8 cellular contexts compared by ENCODE assay signal in the genomic region with DNA sequence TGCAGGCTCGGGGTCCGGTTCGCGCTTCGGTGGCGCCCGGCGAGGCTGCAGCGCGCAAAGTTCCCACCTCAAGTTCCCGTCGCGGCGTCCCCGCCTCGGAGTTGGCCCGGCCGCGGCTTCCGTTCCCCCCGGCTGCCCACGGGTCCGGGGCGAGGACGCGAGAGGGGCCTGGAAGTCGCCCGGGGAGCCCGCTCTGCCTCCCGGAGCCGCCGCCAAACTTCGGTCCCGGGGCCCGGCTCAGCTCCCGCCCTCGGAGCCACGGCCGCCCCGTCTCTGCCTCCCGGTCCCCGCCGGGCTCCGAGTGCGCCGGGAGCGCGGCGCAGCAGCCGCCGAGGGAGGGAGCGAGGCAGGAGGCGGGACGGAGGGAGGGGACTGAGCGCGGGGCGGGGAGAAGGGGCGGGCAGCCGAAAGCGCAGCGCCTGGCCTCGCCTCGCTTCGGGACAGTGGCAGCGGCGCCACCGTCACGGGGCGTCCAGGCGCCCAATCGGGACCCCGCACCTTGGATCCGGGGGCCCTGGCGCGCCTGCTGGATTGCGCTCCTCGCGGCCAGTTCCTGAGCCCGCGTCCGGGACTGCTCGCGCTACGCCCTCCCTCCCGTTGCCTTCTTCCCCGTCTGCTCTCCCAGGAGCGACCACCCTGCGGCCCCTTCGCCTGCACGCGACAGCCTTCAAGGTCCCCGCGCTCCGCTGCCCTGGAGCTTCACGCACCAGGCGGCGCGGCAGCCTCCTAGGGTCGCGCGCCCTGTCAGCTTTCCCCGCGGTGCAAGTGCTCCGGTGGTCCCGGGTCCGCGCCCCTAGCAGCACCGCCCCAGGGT. TPM values are rescaled to one million over a fixed set of nuclear protein-coding genes. Genes with fewer than 3 reads are reported as not detected.
DNase-seq lines count a peak whose midpoint lies in the region; ATAC-seq and TF ChIP-seq lines count a peak whose summit lies in the region.

A gene with protein sequence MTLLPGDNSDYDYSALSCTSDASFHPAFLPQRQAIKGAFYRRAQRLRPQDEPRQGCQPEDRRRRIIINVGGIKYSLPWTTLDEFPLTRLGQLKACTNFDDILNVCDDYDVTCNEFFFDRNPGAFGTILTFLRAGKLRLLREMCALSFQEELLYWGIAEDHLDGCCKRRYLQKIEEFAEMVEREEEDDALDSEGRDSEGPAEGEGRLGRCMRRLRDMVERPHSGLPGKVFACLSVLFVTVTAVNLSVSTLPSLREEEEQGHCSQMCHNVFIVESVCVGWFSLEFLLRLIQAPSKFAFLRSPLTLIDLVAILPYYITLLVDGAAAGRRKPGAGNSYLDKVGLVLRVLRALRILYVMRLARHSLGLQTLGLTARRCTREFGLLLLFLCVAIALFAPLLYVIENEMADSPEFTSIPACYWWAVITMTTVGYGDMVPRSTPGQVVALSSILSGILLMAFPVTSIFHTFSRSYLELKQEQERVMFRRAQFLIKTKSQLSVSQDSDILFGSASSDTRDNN (minus strand): TSS at position 305 of the 814 bp plus-strand sequence. CDS start 12,769 bp downstream, outside the sequence.

- in situ Hi-C loops in HAP-1 (cut with MboI; ENCODE audit: low sequenced_read_pairs), result no loop called here

- H3K27ac ChIP-seq in left ventricle myocardium inferior (replicated peaks) (no peak within 1 kb of the TSS), psoas muscle (no peak within 1 kb of the TSS)

- H3K9me3 ChIP-seq in BE2C (no peaks in the 10 kb centered on the region), HAP-1 (no peaks in the 10 kb centered on the region), left ventricle myocardium inferior (replicated peaks) (no peaks in the 10 kb centered on the region), psoas muscle (no peaks in the 10 kb centered on the region)

- no peak for TF ChIP-seq CTCF in BE2C (IDR thresholded peaks at IDR 0.05; ENCODE audit: low read depth, low read length)
- TF ChIP-seq CTCF in left ventricle myocardium inferior (IDR thresholded peaks at IDR 0.05; ENCODE audit: borderline replicate concordance), result no peak
- no peak for TF ChIP-seq CTCF in psoas muscle (IDR thresholded peaks at IDR 0.05)

- peaks cover 28% of the 10 kb centered on the region for H3K27me3 ChIP-seq in BE2C
- peaks cover 15% of the 10 kb centered on the region for H3K27me3 ChIP-seq in HAP-1 (ENCODE audit: low read depth)
- peaks cover 100% of the 10 kb centered on the region for H3K27me3 ChIP-seq in left ventricle myocardium inferior (ENCODE audit: low read depth)
- peaks cover 5 to 54% (median 32%) of the 10 kb centered on the region in 3 donors for H3K27me3 ChIP-seq in psoas muscle (ENCODE audit: insufficient read depth in 3 of 3, low read length in 2 of 3)

- H3K36me3 ChIP-seq in BE2C (no peaks in the 10 kb centered on the region), HAP-1 (replicated peaks) (no peaks in the 10 kb centered on the region; the same call in 1 of the 2 replicates), left ventricle myocardium inferior (no peaks in the 10 kb centered on the region), psoas muscle (ENCODE audit: insufficient read depth in 1 of 2, low read depth in 1 of 2) (no peaks in the 10 kb centered on the region)

- WGBS in psoas muscle, 3 donors, result 1% methylated on average over 39 to 108 of the region's 108 CpGs

- ATAC-seq in psoas muscle (peak; percentile 75 to 92 (median 82)), HG03097 (IDR thresholded peaks at IDR 0.05; ENCODE audit: low FRiP score, unreplicated experiment) (no peak)

- no peaks in the 10 kb centered on the region for H3K4me1 ChIP-seq in BE2C
- H3K4me1 ChIP-seq in HAP-1, result peaks cover 11% of the 10 kb centered on the region
- peaks cover 15% of the 10 kb centered on the region for H3K4me1 ChIP-seq in left ventricle myocardium inferior
- peaks cover 4% of the 10 kb centered on the region for H3K4me1 ChIP-seq in psoas muscle

- H3K4me3 ChIP-seq in BE2C (ENCODE audit: low read depth, low read length) (peak within 1 kb of the TSS; percentile 44), HAP-1 (peak within 1 kb of the TSS; percentile 44), left ventricle myocardium inferior (peak within 1 kb of the TSS; percentile 65), psoas muscle (peak within 1 kb of the TSS; percentile 55)

- intact Hi-C loops in left ventricle myocardium inferior (cut with micrococcal nuclease) (no loop called here), psoas muscle (cut with DNase I) (no loop called here)

- DNase-seq in BE2C (peak; percentile 84), HAP-1 (ENCODE audit: low spot score in 2 of 2) (peak; percentile 81 to 91), RPMI8226 (peak; percentile 71), amniotic epithelial cell (ENCODE audit: low read depth) (peak; percentile 27), left ventricle myocardium inferior (peak; percentile 68), psoas muscle (peak; percentile 65 to 67), activated gamma-delta T cell (lab: John Stamatoyannopoulos, UW) (no peak)

RNA-seq across cellular contexts. Expression of the gene that starts here (rescaled TPM):
- 89.3 TPM for polyA plus RNA-seq in BE2C (2012; ENCODE audit: insufficient read depth, insufficient read length, low read depth)
- total RNA-seq in left ventricle myocardium inferior, result 0.30 TPM
- total RNA-seq in psoas muscle, result not detected
- polyA plus RNA-seq in psoas muscle, result under 1 TPM; 0.03 to 0.12 (median 0.03) TPM

Comparison
In these comparisons a context has a peak if more than half of its experiments do, and no peak if none do; other contexts are left out.
1. Peak in DNase-seq and H3K4me3 ChIP-seq in left ventricle myocardium inferior; RNA of the gene not detected or under 1 TPM.
2. Peak in DNase-seq, ATAC-seq and H3K4me3 ChIP-seq in psoas muscle; RNA of the gene not detected or under 1 TPM.